Comparison of ENCODE assay signal across 26 cellular contexts in the genomic region with DNA sequence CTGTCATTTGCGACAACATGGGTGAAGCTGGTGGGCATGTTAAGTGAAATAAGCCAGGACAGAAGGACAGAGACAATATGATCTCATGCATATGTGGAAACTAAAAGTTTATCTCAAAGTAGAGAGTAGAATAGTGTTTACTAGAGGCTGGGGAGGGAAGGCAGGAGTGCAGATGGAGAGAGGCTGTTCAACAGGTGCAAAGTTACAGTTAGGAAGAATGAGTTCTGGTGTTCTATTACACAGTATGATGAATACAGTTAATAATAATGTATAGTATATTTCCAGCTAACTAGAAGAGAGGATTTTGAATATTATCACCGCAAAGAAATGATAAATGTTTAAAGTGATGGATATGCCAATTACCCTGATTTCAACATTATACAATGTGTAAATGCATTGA.
"Had no signal": no experiment of that assay in that cellular context is flagged by ENCODE, and none has a peak within 500 bp of the region (broad histone marks: within the 10 kb centered on the region; RNA-seq: fewer than 3 reads in every experiment).

No MANE protein-coding gene starts in this region.

- H3K9me3 ChIP-seq: heart left ventricle, psoas muscle, right lobe of liver, spleen, thoracic aorta, transverse colon had no signal

- H3K36me3 ChIP-seq: right lobe of liver, thoracic aorta, transverse colon had no signal

- H3K4me1 ChIP-seq: right lobe of liver, transverse colon had no signal

- H3K27me3 ChIP-seq: heart left ventricle, right lobe of liver, spleen, transverse colon had no signal

- H3K4me3 ChIP-seq: coronary artery, heart left ventricle, lung, psoas muscle, right lobe of liver, spleen, thoracic aorta, transverse colon had no signal

- H3K27ac ChIP-seq: coronary artery, heart left ventricle, psoas muscle, right lobe of liver, thoracic aorta, transverse colon had no signal

- DNase-seq: effector CD4-positive, alpha-beta T cell; endodermal cell; erythroblast; foreskin melanocyte; heart left ventricle; hippocampal formation; left colon; left ventricle myocardium superior; mesenchymal stem cell; midbrain; naive thymus-derived CD4-positive, alpha-beta T cell; nephron progenitor cell; psoas muscle; retina; right lobe of liver; spleen; stimulated activated CD4-positive, alpha-beta T cell treated with anti-CD3 and anti-CD28 coated beads, Interleukin-15, amount 100 ng/mL, for 24 hours; stimulated activated CD4-positive, alpha-beta T cell treated with anti-CD3 and anti-CD28 coated beads, Interleukin-1b, Interleukin-23, amount 100 ng/mL, for 48 hours; stimulated activated CD4-positive, alpha-beta T cell treated with anti-CD3 and anti-CD28 coated beads, Interleukin-4, amount 100 ng/mL, for 24 hours; stimulated activated naive B cell treated with anti-CD40 and anti-IgM and Interleukin-4, amounts not matched to agents 10 μg/mL and 1 μg/mL and 100 μg/mL, for 72 hours; stimulated activated naive CD8-positive, alpha-beta T cell treated with anti-CD3 and anti-CD28 coated beads, Interleukin-15, amount 100 ng/mL, for 72 hours; substantia nigra; transverse colon had no signal
